Comparison of ENCODE assay signal across 13 cellular contexts in genomic region chr3:126679831-126680677, GRCh38. TPM values are rescaled to one million over a fixed set of nuclear protein-coding genes. Genes with fewer than 3 reads are reported as not detected.
A peak's percentile ranks its signal among the peaks of the same experiment; 100 is the strongest.
DNase-seq lines count a peak whose midpoint lies in the region; ATAC-seq and TF ChIP-seq lines count a peak whose summit lies in the region.
"Had no signal": no experiment of that assay in that cellular context is flagged by ENCODE, and none has a peak within 500 bp of the region (broad histone marks: within the 10 kb centered on the region; RNA-seq: fewer than 3 reads in every experiment).

No MANE protein-coding gene starts in this region.

- DNase-seq in EH (ENCODE audit: low read depth) (peak; percentile 44), RPMI7951 (ENCODE audit: low read depth) (peak; percentile 27), fibroblast of mammary gland (ENCODE audit: low read depth) (peak; percentile 38), smooth muscle cell (lab: John Stamatoyannopoulos, UW; ENCODE audit: unreplicated experiment) (no peak), ureter (ENCODE audit: low spot score) (no peak), AG08396 (ENCODE audit: low spot score) (no peak)
- no peak for DNase-seq in effector memory CD8-positive, alpha-beta T cell

- no peak for ATAC-seq in effector memory CD8-positive, alpha-beta T cell (replicated peaks)

- H3K36me3 ChIP-seq in smooth muscle cell (ENCODE audit: low read depth): no peaks in the 10 kb centered on the region
- H3K36me3 ChIP-seq: brain microvascular endothelial cell, esophagus squamous epithelium, sigmoid colon had no signal

- H3K9me3 ChIP-seq in smooth muscle cell (replicated peaks; ENCODE audit: low read depth): no peaks in the 10 kb centered on the region
- H3K9me3 ChIP-seq: esophagus squamous epithelium, sigmoid colon had no signal

- H3K27me3 Mint-ChIP-seq in effector memory CD8-positive, alpha-beta T cell: peaks cover 35 to 45% of the 10 kb centered on the region in 2 donors

- no peaks in the 10 kb centered on the region for H3K79me2 ChIP-seq in smooth muscle cell (ENCODE audit: low read depth)

- H3K27ac Mint-ChIP-seq in effector memory CD8-positive, alpha-beta T cell: no peak overlapping the region
- H3K27ac Mint-ChIP-seq: activated B cell treated with CpG ODN at 0.5 μM for 24 hours; activated naive CD8-positive, alpha-beta T cell treated with anti-CD3 and anti-CD28 coated beads, Interleukin-2, amount 50 U/mL, for 24 hours had no signal

- H2AFZ ChIP-seq in smooth muscle cell (ENCODE audit: low read depth): peak overlapping the region; percentile 77

- peaks cover 3% of the 10 kb centered on the region for H3K36me3 Mint-ChIP-seq in effector memory CD8-positive, alpha-beta T cell (ENCODE audit: insufficient read depth)
- H3K36me3 Mint-ChIP-seq: naive thymus-derived CD8-positive, alpha-beta T cell had no signal

- peak overlapping the region; percentile 81 for H3K4me2 ChIP-seq in smooth muscle cell

- no peak overlapping the region for H3K4me3 Mint-ChIP-seq in effector memory CD8-positive, alpha-beta T cell

- H3K4me1 ChIP-seq in smooth muscle cell (ENCODE audit: low read depth): peaks cover 5% of the 10 kb centered on the region

- TF ChIP-seq CTCF in fibroblast of mammary gland (conservative IDR thresholded peaks at IDR 0.05; ENCODE audit: control insufficient read depth, insufficient read depth, low read depth, low read length) (no peak), smooth muscle cell (IDR thresholded peaks at IDR 0.05; ENCODE audit: borderline replicate concordance, insufficient read depth, poor library complexity, severe bottlenecking) (no peak)

- H3K4me1 Mint-ChIP-seq in effector memory CD8-positive, alpha-beta T cell (ENCODE audit: low read depth in 2 of 2): peaks cover 4% of the 10 kb centered on the region in 2 donors

- no peaks in the 10 kb centered on the region for H3K9me3 Mint-ChIP-seq in effector memory CD8-positive, alpha-beta T cell
- H3K9me3 Mint-ChIP-seq: activated B cell treated with CpG ODN at 0.5 μM for 24 hours; activated naive CD8-positive, alpha-beta T cell treated with anti-CD3 and anti-CD28 coated beads, Interleukin-2, amount 50 U/mL, for 24 hours; naive thymus-derived CD8-positive, alpha-beta T cell had no signal

- no peak overlapping the region for H3K9ac ChIP-seq in smooth muscle cell (ENCODE audit: low read depth)

- H3K4me3 ChIP-seq in fibroblast of mammary gland (ENCODE audit: control insufficient read depth, low read depth, low read length) (no peak overlapping the region), smooth muscle cell (no peak overlapping the region)
- H3K4me3 ChIP-seq: esophagus squamous epithelium, sigmoid colon had no signal

- no peaks in the 10 kb centered on the region for H3K27me3 ChIP-seq in smooth muscle cell (ENCODE audit: low read depth)

- no peak overlapping the region for H3K27ac ChIP-seq in smooth muscle cell (ENCODE audit: low read depth)
- H3K27ac ChIP-seq: brain microvascular endothelial cell, esophagus squamous epithelium, sigmoid colon had no signal

- 63% methylated on average over 11 of the region's 11 CpGs for WGBS in smooth muscle cell (ENCODE audit: low lambda C conversion rate)

- H4K20me1 ChIP-seq in smooth muscle cell (ENCODE audit: low read depth): no peaks in the 10 kb centered on the region

- peaks cover 10% of the 10 kb centered on the region for H3F3A ChIP-seq in smooth muscle cell (ENCODE audit: low read depth)

RNA-seq across cellular contexts. Expression of gene CHCHD6, which starts 24.0 kb away (rescaled TPM):
- total RNA-seq in RPMI7951 (2014; rRNA removed; shearing (Covaris generic)): 18.7 and 23.0 TPM in 2 replicates
- total RNA-seq in smooth muscle cell: 6.7 and 8.9 TPM in 2 replicates
- polyA plus RNA-seq in smooth muscle cell: 24.3 and 27.2 TPM in 2 replicates
- total RNA-seq in ureter: 15.9 TPM

RNA-seq across cellular contexts. Expression of gene TXNRD3, which starts 25.1 kb away (rescaled TPM):
- total RNA-seq in RPMI7951 (2014; rRNA removed; shearing (Covaris generic)): 6.0 and 7.8 TPM in 2 replicates
- total RNA-seq in smooth muscle cell (13.7 and 14.8 TPM in 2 replicates), ureter (12.3 TPM)
- 19.2 and 27.2 TPM in 2 replicates for polyA plus RNA-seq in smooth muscle cell

Comparison
In these comparisons a context has a peak if more than half of its experiments do, and no peak if none do; other contexts are left out.
1. DNase-seq: peak in EH (single experiment), RPMI7951 (single experiment) and fibroblast of mammary gland (single experiment); none in smooth muscle cell (single experiment), effector memory CD8-positive, alpha-beta T cell (0 of 3), ureter (single experiment) and AG08396 (single experiment).